8 cellular contexts compared by ENCODE assay signal in the genomic region with DNA sequence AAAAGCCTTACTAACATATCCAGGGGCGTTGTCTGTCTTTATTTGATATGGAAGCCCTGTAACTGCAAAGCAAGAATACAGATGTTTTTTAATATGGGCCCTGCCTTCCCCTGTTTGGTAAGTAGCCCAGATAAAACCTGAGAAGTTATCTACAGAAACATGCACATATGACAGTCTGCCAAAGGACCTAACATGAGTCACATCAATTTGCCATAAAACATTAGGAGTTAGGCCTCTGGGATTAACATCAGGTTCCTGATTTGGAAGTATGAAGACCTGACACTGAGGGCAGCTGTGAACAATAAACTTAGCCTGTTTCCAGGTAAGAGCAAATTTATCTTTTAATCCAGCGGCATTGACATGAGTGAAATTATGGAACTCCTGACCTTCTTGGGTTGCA.
"Had no signal": no experiment of that assay in that cellular context is flagged by ENCODE, and none has a peak within 500 bp of the region (broad histone marks: within the 10 kb centered on the region; RNA-seq: fewer than 3 reads in every experiment).

No MANE protein-coding gene starts in this region.

- H3K27ac ChIP-seq: GM23248 had no signal

- H3K4me3 ChIP-seq: GM23248, HAP-1, K562 had no signal

- H3K4me1 ChIP-seq: HAP-1 had no signal

- H3K4me3 Mint-ChIP-seq: HFFc6 had no signal

- H3K36me3 ChIP-seq: HAP-1 had no signal

- H3K9me3 ChIP-seq: HAP-1 had no signal

- DNase-seq: GM23248, GOT3, H7, HFFc6, IMR-90 had no signal

- H3K27ac Mint-ChIP-seq: HFFc6 had no signal

- ATAC-seq: HCT116, K562 had no signal

- H2AFZ ChIP-seq: GM23248 had no signal

- H3K9ac ChIP-seq: GM23248 had no signal
